26 cellular contexts compared by ENCODE assay signal in genomic region chr16:85502357-85502756, GRCh38.
DNase-seq lines count a peak whose midpoint lies in the region; ATAC-seq, FAIRE-seq and TF ChIP-seq lines count a peak whose summit lies in the region.
"Had no signal": no experiment of that assay in that cellular context is flagged by ENCODE, and none has a peak within 500 bp of the region (broad histone marks: within the 10 kb centered on the region; RNA-seq: fewer than 3 reads in every experiment).

No MANE protein-coding gene starts in this region.

- H3K9ac ChIP-seq in HepG2 (ENCODE audit: insufficient read depth, low read depth, low read length) (no peak overlapping the region), K562 (ENCODE audit: insufficient read depth in 1 of 2, low read depth in 2 of 2, low read length in 2 of 2) (peak overlapping the region in 1 of 2 experiments; percentile 56; a peak in 2 of 4 replicates)

- in situ Hi-C loops in HepG2 (cut with HindIII; ENCODE audit: extremely low pct_ligation_motif_present, low pct_unique_long_range_greater_than_20kb) = no loop called here
- in situ Hi-C loops in K562 (cut with MboI) = no loop called here

- no peak overlapping the region for H3K4me3 ChIP-seq in HepG2 (replicated peaks in 1 of 3; ENCODE audit: insufficient read depth in 1 of 3, low read depth in 2 of 3, low read length in 3 of 3)
- no peak overlapping the region for H3K4me3 ChIP-seq in right lobe of liver
- H3K4me3 ChIP-seq in K562 = no peak overlapping the region
- H3K4me3 ChIP-seq: BLaER1 treated with 17β-estradiol and CSF1 and Interleukin-3, amounts not matched to agents 10 nM and 100 nM; GM12878; Peyer's patch; SK-N-MC had no signal

- no peak for TF ChIP-seq POLR2A in HepG2 (IDR thresholded peaks at IDR 0.05; ENCODE audit: insufficient read depth in 1 of 2, low read depth in 2 of 2, low read length in 2 of 2)
- TF ChIP-seq POLR2A in right lobe of liver (IDR thresholded peaks at IDR 0.05) = no peak
- TF ChIP-seq POLR2A in K562 (conservative IDR thresholded peaks at IDR 0.05) = no peak

- CTCF ChIA-PET in HepG2 (lab: Yijun Ruan, JAX; ENCODE audit: low intra/inter-chr PET ratio, low total read pairs) = no interaction called here
- CTCF ChIA-PET in K562 (lab: Yijun Ruan, JAX; ENCODE audit: low intra/inter-chr PET ratio) = no interaction called here

- H3K4me3 Mint-ChIP-seq in nephron progenitor cell = peak overlapping the region; percentile 23
- H3K4me3 Mint-ChIP-seq: CD4-positive, alpha-beta T cell had no signal

- H3K27ac Mint-ChIP-seq in nephron progenitor cell = peak overlapping the region; percentile 16
- H3K27ac Mint-ChIP-seq: CD4-positive, alpha-beta T cell had no signal

- H3K79me2 ChIP-seq in HepG2 (ENCODE audit: insufficient read depth, low read length) (no peaks in the 10 kb centered on the region), K562 (ENCODE audit: control insufficient read depth, insufficient read depth, low read length) (no peaks in the 10 kb centered on the region; the same call in 2 of the 3 replicates)

- 54% methylated on average over 10 of the region's 11 CpGs for WGBS in HepG2 (ENCODE audit: low lambda C conversion rate)
- 100% methylated on average over 1 of the region's 11 CpGs for WGBS in right lobe of liver (ENCODE audit: insufficient coverage, low coverage, low lambda C conversion rate, missing lambda C conversion rate)
- WGBS in K562 (ENCODE audit: insufficient coverage, low coverage, missing lambda C conversion rate) = 77% methylated on average over 11 of the region's 11 CpGs

- no peak for DNase-seq in HepG2 (ENCODE audit: low spot score)
- DNase-seq in right lobe of liver = no peak
- no peak for DNase-seq in K562 (ENCODE audit: extremely low read depth in 1 of 4, low spot score in 3 of 4)
- no peak for DNase-seq in nephron progenitor cell
- DNase-seq in D721Med (ENCODE audit: insufficient read length, low spot score) = no peak
- DNase-seq in GM19239 (ENCODE audit: insufficient read length, low spot score) = no peak
- DNase-seq: CD4-positive, alpha-beta T cell; DMS53; GDM1; KBM-7; MV-4-11; NCI-H1417; NCI-H1694 treated with DMSO at 0.1 percent for 48 hours; NCI-H2081; NCI-H2227 treated with DMSO at 0.1 percent for 48 hours; NCI-H526 treated with DMSO at 0.1 percent for 48 hours; OCI-M1; Peyer's patch; SHP77 treated with DMSO at 0.1 percent for 48 hours had no signal

- no peak overlapping the region for H3K4me2 ChIP-seq in HepG2 (ENCODE audit: low read depth, low read length)
- no peak overlapping the region for H3K4me2 ChIP-seq in K562 (ENCODE audit: insufficient read depth, low read length)

- H4K20me1 ChIP-seq in HepG2 (ENCODE audit: insufficient read depth, low read length) (no peaks in the 10 kb centered on the region), K562 (replicated peaks; ENCODE audit: control insufficient read depth, insufficient read depth, low read length) (no peaks in the 10 kb centered on the region)

- H3K9me1 ChIP-seq in K562 (ENCODE audit: control insufficient read depth, insufficient read depth, low read length) = no peaks in the 10 kb centered on the region

- H3K4me1 ChIP-seq in HepG2 (ENCODE audit: insufficient read depth, low read length) (peaks cover 13% of the 10 kb centered on the region), right lobe of liver (no peaks in the 10 kb centered on the region), K562 (replicated peaks in 1 of 2; ENCODE audit: control insufficient read depth in 2 of 2, insufficient read depth in 2 of 2, low read length in 2 of 2) (peaks cover 0 to 51% of the 10 kb centered on the region in 2 experiments; a peak in 2 of 5 replicates)
- H3K4me1 ChIP-seq: Peyer's patch had no signal

- TF ChIP-seq EP300 in HepG2 (IDR thresholded peaks at IDR 0.05; ENCODE audit: low read depth in 2 of 2, low read length in 2 of 2) (no peak), HepG2 (CRISPR knock-in tag; IDR thresholded peaks at IDR 0.05; ENCODE audit: borderline replicate concordance) (no peak), K562 (IDR thresholded peaks at IDR 0.05; ENCODE audit: low read length) (no peak)

- H3K27me3 ChIP-seq in HepG2 (ENCODE audit: control insufficient read depth in 1 of 2, insufficient read depth in 2 of 2, low read length in 2 of 2) = no peaks in the 10 kb centered on the region; a peak in 1 of 5 replicates
- H3K27me3 ChIP-seq in right lobe of liver = no peaks in the 10 kb centered on the region
- H3K27me3 ChIP-seq in K562 (ENCODE audit: control insufficient read depth in 2 of 2, insufficient read depth in 2 of 2, low read length in 2 of 2) = no peaks in the 10 kb centered on the region
- H3K27me3 ChIP-seq: Peyer's patch had no signal

- TF ChIP-seq RAD21 in HepG2 (CRISPR knock-in tag; IDR thresholded peaks at IDR 0.05) (no peak; the same call in 1 of the 2 replicates), K562 (CRISPR knock-in tag; conservative IDR thresholded peaks at IDR 0.05 in 1 of 2, IDR thresholded peaks at IDR 0.05 in 1 of 2) (no peak)

- H3K9me3 ChIP-seq in HepG2 (ENCODE audit: low read length) = no peaks in the 10 kb centered on the region
- no peaks in the 10 kb centered on the region for H3K9me3 ChIP-seq in right lobe of liver
- no peaks in the 10 kb centered on the region for H3K9me3 ChIP-seq in K562 (replicated peaks; ENCODE audit: control insufficient read depth, insufficient read depth, low read depth, low read length)
- H3K9me3 ChIP-seq: BLaER1 treated with 17β-estradiol and CSF1 and Interleukin-3, amounts not matched to agents 10 nM and 100 nM; Peyer's patch had no signal

- POLR2A ChIA-PET in HepG2 (lab: Yijun Ruan, JAX) (interaction anchor here (1.0 to 2.8 kb wide), 3 partner anchors 13 to 35 kb away, joined by 3 to 21 read pairs (median 3); no protein-coding TSS in a partner anchor), K562 (lab: Yijun Ruan, JAX) (interaction anchor here (0.7 to 1.5 kb wide), 4 partner anchors 11 to 72 kb away, joined by 3 to 4 read pairs (median 3); no protein-coding TSS in a partner anchor)

- no peaks in the 10 kb centered on the region for H3K36me3 Mint-ChIP-seq in nephron progenitor cell (ENCODE audit: low read depth)

- no peak overlapping the region for H2AFZ ChIP-seq in HepG2 (ENCODE audit: low read length)
- no peak overlapping the region for H2AFZ ChIP-seq in K562 (ENCODE audit: low read depth, low read length)

- peaks cover 85% of the 10 kb centered on the region for H3K4me1 Mint-ChIP-seq in nephron progenitor cell

- no TSS peak for BruUV-seq in HepG2 (replicated peaks; lab: Mats Ljungman, UMichigan)
- BruUV-seq in K562 (replicated peaks; lab: Mats Ljungman, UMichigan) = no TSS peak

- intact Hi-C loops in HepG2 (cut with micrococcal nuclease; ENCODE audit: unreplicated experiment) = no loop called here
- intact Hi-C loops in right lobe of liver (cut with DNase I) = no loop called here
- intact Hi-C loops in K562 (cut with micrococcal nuclease) = no loop called here

- H3K36me3 ChIP-seq in HepG2 (replicated peaks in 1 of 2; ENCODE audit: control insufficient read depth in 1 of 2, insufficient read depth in 2 of 2, low read length in 2 of 2) (no peaks in the 10 kb centered on the region), right lobe of liver (no peaks in the 10 kb centered on the region), K562 (ENCODE audit: control insufficient read depth, insufficient read depth, low read length) (peaks cover 14% of the 10 kb centered on the region; the same call in 1 of the 3 replicates)
- H3K36me3 ChIP-seq: BLaER1 treated with 17β-estradiol and CSF1 and Interleukin-3, amounts not matched to agents 10 nM and 100 nM; Peyer's patch had no signal

- peaks cover 57% of the 10 kb centered on the region for H3K27me3 Mint-ChIP-seq in nephron progenitor cell (ENCODE audit: low read depth, poor library complexity)
- H3K27me3 Mint-ChIP-seq: CD4-positive, alpha-beta T cell had no signal

- no peaks in the 10 kb centered on the region for H3K9me3 Mint-ChIP-seq in nephron progenitor cell
- H3K9me3 Mint-ChIP-seq: CD4-positive, alpha-beta T cell had no signal

- H3K27ac ChIP-seq in HepG2 (ENCODE audit: extremely low read length, insufficient read depth, low read length) (no peak overlapping the region), right lobe of liver (no peak overlapping the region), K562 (ENCODE audit: extremely low read depth, low read depth, low read length) (no peak overlapping the region)
- H3K27ac ChIP-seq: BLaER1 treated with 17β-estradiol and CSF1 and Interleukin-3, amounts not matched to agents 10 nM and 100 nM; Peyer's patch; SK-N-MC had no signal

- ATAC-seq in HepG2 = peak; percentile 28
- no peak for ATAC-seq in right lobe of liver
- no peak; the same call in 1 of the 3 replicates for ATAC-seq in K562
- ATAC-seq in GM18858 (IDR thresholded peaks at IDR 0.05; ENCODE audit: unreplicated experiment) = no peak
- no peak for ATAC-seq in HG03520 (IDR thresholded peaks at IDR 0.05; ENCODE audit: unreplicated experiment)
- ATAC-seq: GM12878 had no signal

- peak; percentile 57 for TF ChIP-seq CTCF in HepG2 (CRISPR knock-in tag; IDR thresholded peaks at IDR 0.05)
- no peak for TF ChIP-seq CTCF in right lobe of liver (IDR thresholded peaks at IDR 0.05)
- no peak for TF ChIP-seq CTCF in K562 (IDR thresholded peaks at IDR 0.05 in 2 of 3, conservative IDR thresholded peaks at IDR 0.05 in 1 of 3; ENCODE audit: insufficient read depth in 2 of 3, low read depth in 1 of 3, low read length in 3 of 3)
- TF ChIP-seq CTCF in nephron progenitor cell (IDR thresholded peaks at IDR 0.05) = no peak
- no peak for TF ChIP-seq CTCF in D721Med (IDR thresholded peaks at IDR 0.05; ENCODE audit: insufficient read depth, missing control alignments)

- FAIRE-seq in HepG2 (lab: Jason Lieb, UNC) (no peak), K562 (lab: Jason Lieb, UNC) (no peak), D721Med (lab: Jason Lieb, UNC) (no peak), GM19239 (lab: Jason Lieb, UNC) (no peak)
- FAIRE-seq: A204.1, GM12878, H54 had no signal

TF ChIP-seq in HepG2, 621 proteins besides CTCF, POLR2A, EP300 and RAD21 (continues in another document):
- TF ChIP-seq MZF1 (CRISPR knock-in tag; IDR thresholded peaks at IDR 0.05; ENCODE audit: borderline replicate concordance) = 0 out of 2 replicates have a peak, but pooled peaks have one; percentile 76
- TF ChIP-seq HDAC2 (CRISPR knock-in tag; IDR thresholded peaks at IDR 0.05) = no peak

TF ChIP-seq in K562, 482 proteins besides CTCF, POLR2A, EP300 and RAD21:
- TF ChIP-seq TFAP4 (CRISPR knock-in tag; IDR thresholded peaks at IDR 0.05; ENCODE audit: borderline replicate concordance) = peak; percentile 2; the same call in 1 of the 2 replicates
- TF ChIP-seq NFIC (IDR thresholded peaks at IDR 0.05) = peak; percentile 73
- no peak for TF ChIP-seq FIP1L1 (IDR thresholded peaks at IDR 0.05; ENCODE audit: low read depth, low read length, poor library complexity, severe bottlenecking)

Comparison
In these comparisons a context has a peak if more than half of its experiments do, and no peak if none do; other contexts are left out.
1. Of the 241 proteins assayed by ChIP-seq in both HepG2 and K562: peak only in HepG2: CTCF, STAG1 and ZFP91; only in K562: NFIC and TFAP4; in both: none; in neither: 236.